1 cellular context compared by ENCODE assay signal in genomic region chr7:133301444-133301843, GRCh38.
TF ChIP-seq lines count a peak whose summit lies in the region.

No MANE protein-coding gene starts in this region.

TF ChIP-seq in K562, 482 proteins besides CTCF, POLR2A, EP300 and RAD21 (continued from another document):
- TF ChIP-seq NCOA4 (IDR thresholded peaks at IDR 0.05; ENCODE audit: partially characterized antibody) (no peak), NR0B1 (IDR thresholded peaks at IDR 0.05; ENCODE audit: partially characterized antibody) (no peak), POLR2H (tag; IDR thresholded peaks at IDR 0.05; ENCODE audit: low read depth) (no peak), MIER1 (IDR thresholded peaks at IDR 0.05; ENCODE audit: low read depth) (no peak), IRF1 (CRISPR knock-in tag; IDR thresholded peaks at IDR 0.05; ENCODE audit: borderline replicate concordance) (no peak), ELF2 (CRISPR knock-in tag; IDR thresholded peaks at IDR 0.05) (no peak), ZNF232 (CRISPR knock-in tag; IDR thresholded peaks at IDR 0.05) (no peak), GABPB2 (CRISPR knock-in tag; conservative IDR thresholded peaks at IDR 0.05) (no peak), IFI16 (CRISPR knock-in tag; IDR thresholded peaks at IDR 0.05) (no peak), ZNF316 (IDR thresholded peaks at IDR 0.05) (peak; percentile 95), SAFB (IDR thresholded peaks at IDR 0.05; ENCODE audit: borderline replicate concordance, low read depth, low read length) (no peak), NFIC (IDR thresholded peaks at IDR 0.05) (no peak), SAP30 (IDR thresholded peaks at IDR 0.05; ENCODE audit: borderline replicate concordance, insufficient read depth, low read depth, low read length, poor library complexity, severe bottlenecking) (no peak), MCM7 (IDR thresholded peaks at IDR 0.05) (no peak), CEBPZ (IDR thresholded peaks at IDR 0.05; ENCODE audit: borderline replicate concordance, low read depth, low read length) (no peak), MAFG (tag; conservative IDR thresholded peaks at IDR 0.05) (peak; percentile 81), DACH1 (IDR thresholded peaks at IDR 0.05; ENCODE audit: partially characterized antibody) (no peak), ZNF778 (CRISPR knock-in tag; IDR thresholded peaks at IDR 0.05) (no peak), YY1 (IDR thresholded peaks at IDR 0.05; ENCODE audit: borderline replicate concordance in 1 of 3, control insufficient read depth in 1 of 3, extremely low read depth in 1 of 3, insufficient read depth in 3 of 3, insufficient read length in 1 of 3, insufficient replicate concordance in 2 of 3, low read depth in 1 of 3, low read length in 2 of 3) (no peak), C11orf30 (IDR thresholded peaks at IDR 0.05; ENCODE audit: low read depth) (peak; percentile 87)
